Comparison of ENCODE assay signal across 8 cellular contexts in the genomic region with DNA sequence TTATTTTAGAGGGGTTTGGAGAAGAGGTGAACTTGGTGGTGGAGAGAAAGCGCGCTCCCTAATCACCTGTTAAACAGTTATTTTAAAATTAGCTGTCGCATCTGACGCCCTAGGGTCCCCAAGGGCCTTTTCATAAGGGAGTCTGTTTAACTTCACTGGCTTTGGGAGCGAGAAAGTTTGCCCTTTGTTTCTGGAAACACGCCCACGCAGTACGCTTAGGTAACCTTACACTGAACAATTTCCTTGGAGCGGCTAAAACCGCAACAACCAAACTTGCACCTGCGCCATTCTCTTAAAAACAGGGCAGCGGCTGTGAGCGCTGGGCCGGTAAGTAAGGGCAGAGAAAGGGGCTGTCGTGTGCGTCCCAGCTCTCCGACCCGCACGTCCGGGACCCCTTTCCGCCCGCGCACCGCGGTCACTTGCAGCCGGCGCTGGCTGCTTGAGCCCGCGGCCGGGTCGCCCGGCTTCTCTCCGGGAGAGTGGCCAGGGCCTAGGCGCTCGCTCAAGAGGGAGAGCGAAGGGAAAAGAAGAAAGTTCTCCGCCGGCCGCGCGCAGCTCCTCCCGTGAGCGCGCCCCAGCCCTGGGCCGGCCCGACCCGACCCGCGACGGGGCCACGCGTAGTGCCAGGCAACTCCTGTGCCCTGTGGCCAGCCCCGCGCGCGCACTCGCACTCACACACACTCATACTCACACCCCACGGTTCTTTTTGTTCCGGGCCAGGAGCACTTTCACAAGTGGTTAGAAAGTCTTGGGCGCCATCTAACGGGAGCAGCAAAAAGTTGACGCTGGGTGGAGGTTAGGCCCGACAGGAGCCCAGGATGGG. TPM values are rescaled to one million over a fixed set of nuclear protein-coding genes. Genes with fewer than 3 reads are reported as not detected.
DNase-seq lines count a peak whose midpoint lies in the region; ATAC-seq, FAIRE-seq and TF ChIP-seq lines count a peak whose summit lies in the region.

No MANE protein-coding gene starts in this region.

- peaks cover 44% of the 10 kb centered on the region for H4K20me1 ChIP-seq in neural progenitor cell (ENCODE audit: low read depth)

- H3K27me3 Mint-ChIP-seq in activated CD8-positive, alpha-beta T cell treated with anti-CD3 and anti-CD28 coated beads for 36 hours, result peaks cover 66% of the 10 kb centered on the region
- H3K27me3 Mint-ChIP-seq in neural progenitor cell (ENCODE audit: insufficient read depth, low read depth), result peaks cover 23% of the 10 kb centered on the region

- no peaks in the 10 kb centered on the region for H3K36me3 Mint-ChIP-seq in activated CD8-positive, alpha-beta T cell treated with anti-CD3 and anti-CD28 coated beads for 36 hours (ENCODE audit: low read depth)
- H3K36me3 Mint-ChIP-seq in neural progenitor cell, result peaks cover 2% of the 10 kb centered on the region

- H2AFZ ChIP-seq in neural progenitor cell (replicated peaks), result peak overlapping the region; percentile 97

- H3K79me2 ChIP-seq in neural progenitor cell (ENCODE audit: low read depth), result no peaks in the 10 kb centered on the region

- CTCF ChIA-PET in A549 (lab: Yijun Ruan, JAX), result interaction anchor here (0.6 to 1.5 kb wide), 10 partner anchors 9 to 1712 kb away, joined by 3 to 6 read pairs (median 5); no protein-coding TSS in a partner anchor
- CTCF ChIA-PET in activated CD8-positive, alpha-beta T cell treated with anti-CD3 and anti-CD28 coated beads for 36 hours (lab: Charles Lee), result interaction anchor here (0.6 to 1.6 kb wide), 5 partner anchors 20 to 1712 kb away, joined by 3 to 5 read pairs (median 4); no protein-coding TSS in a partner anchor

- TF ChIP-seq RAD21 in A549 (conservative IDR thresholded peaks at IDR 0.05 in 1 of 2, IDR thresholded peaks at IDR 0.05 in 1 of 2), result peak; percentile 86 to 88

- no peak for TF ChIP-seq EP300 in A549 (IDR thresholded peaks at IDR 0.05)

- H3K27me3 ChIP-seq in neural progenitor cell, result peaks cover 100% of the 10 kb centered on the region

- WGBS in A549 (ENCODE audit: missing lambda C conversion rate), result 10% methylated on average over 38 of the region's 63 CpGs

- no peak for FAIRE-seq in A549 (lab: Jason Lieb, UNC)
- FAIRE-seq in frontal cortex (lab: Jason Lieb, UNC), result no peak

- no peaks in the 10 kb centered on the region for H3K36me3 ChIP-seq in neural progenitor cell

- H3K4me3 Mint-ChIP-seq in activated CD8-positive, alpha-beta T cell treated with anti-CD3 and anti-CD28 coated beads for 36 hours, result peak overlapping the region; percentile 56
- H3K4me3 Mint-ChIP-seq in neural progenitor cell, result peak overlapping the region; percentile 97

- H3F3A ChIP-seq in neural progenitor cell (ENCODE audit: low read depth), result peaks cover 21% of the 10 kb centered on the region

- POLR2A ChIA-PET in A549 (lab: Yijun Ruan, JAX), result interaction anchor here (0.7 kb wide), 1 partner anchor 540 kb away, joined by 3 read pairs; no protein-coding TSS in a partner anchor
- POLR2A ChIA-PET in activated CD8-positive, alpha-beta T cell treated with anti-CD3 and anti-CD28 coated beads for 36 hours (lab: Charles Lee), result no interaction called here

- TF ChIP-seq CTCF in A549 (IDR thresholded peaks at IDR 0.05), result peak; percentile 70
- peak; percentile 62 for TF ChIP-seq CTCF in activated CD8-positive, alpha-beta T cell treated with anti-CD3 and anti-CD28 coated beads for 36 hours (IDR thresholded peaks at IDR 0.05)
- peak; percentile 80 for TF ChIP-seq CTCF in neural progenitor cell (IDR thresholded peaks at IDR 0.05)

- H3K9ac ChIP-seq in neural progenitor cell, result no peak overlapping the region

- peak overlapping the region; percentile 98 for H3K4me2 ChIP-seq in A549
- H3K4me2 ChIP-seq in neural progenitor cell, result peak overlapping the region; percentile 96

- no peaks in the 10 kb centered on the region for H3K9me3 ChIP-seq in A549
- no peaks in the 10 kb centered on the region for H3K9me3 ChIP-seq in neural progenitor cell (ENCODE audit: low read depth)

- peak; percentile 70 to 74 for DNase-seq in A549 (ENCODE audit: low read depth in 1 of 2, low spot score in 1 of 2)
- DNase-seq in GM04504 (ENCODE audit: low read depth), result peak; percentile 17
- DNase-seq in MV-4-11 (lab: John Stamatoyannopoulos, UW), result peak; percentile 59
- DNase-seq in activated CD8-positive, alpha-beta T cell treated with anti-CD3 and anti-CD28 coated beads for 36 hours, result peak; percentile 70
- peak; percentile 78 to 81 for DNase-seq in frontal cortex (ENCODE audit: low spot score in 2 of 2)
- DNase-seq in neural progenitor cell (ENCODE audit: low spot score), result peak; percentile 89

- H3K27ac ChIP-seq in A549 (peak overlapping the region; percentile 49 to 81; a peak in 5 of 6 replicates), neural progenitor cell (no peak overlapping the region)

- H3K9me3 Mint-ChIP-seq in activated CD8-positive, alpha-beta T cell treated with anti-CD3 and anti-CD28 coated beads for 36 hours, result no peaks in the 10 kb centered on the region
- H3K9me3 Mint-ChIP-seq in neural progenitor cell, result no peaks in the 10 kb centered on the region

- H3K4me1 ChIP-seq in A549 (0 out of 3 replicates have a peak, but pooled peaks cover 3% of the 10 kb centered on the region), neural progenitor cell (peaks cover 12% of the 10 kb centered on the region)

- peak overlapping the region; percentile 70 for H3K4me3 ChIP-seq in A549
- H3K4me3 ChIP-seq in neural progenitor cell, result peak overlapping the region; percentile 88

- peaks cover 12% of the 10 kb centered on the region for H3K4me1 Mint-ChIP-seq in activated CD8-positive, alpha-beta T cell treated with anti-CD3 and anti-CD28 coated beads for 36 hours (ENCODE audit: low read depth)
- peaks cover 45% of the 10 kb centered on the region for H3K4me1 Mint-ChIP-seq in neural progenitor cell

- ATAC-seq in A549 (peak; percentile 85 to 93), HG02610 (IDR thresholded peaks at IDR 0.05; ENCODE audit: unreplicated experiment) (peak; percentile 89), GM21825 (IDR thresholded peaks at IDR 0.05; ENCODE audit: unreplicated experiment) (no peak)
- ATAC-seq in activated CD8-positive, alpha-beta T cell treated with anti-CD3 and anti-CD28 coated beads for 36 hours, result peak; percentile 87

- intact Hi-C loops in activated CD8-positive, alpha-beta T cell treated with anti-CD3 and anti-CD28 coated beads for 36 hours (cut with micrococcal nuclease), result loop anchor here (5.0 kb wide), 1 partner anchor 141 kb away; no protein-coding TSS in a partner anchor

- no peak overlapping the region for H3K27ac Mint-ChIP-seq in activated CD8-positive, alpha-beta T cell treated with anti-CD3 and anti-CD28 coated beads for 36 hours
- H3K27ac Mint-ChIP-seq in neural progenitor cell, result peak overlapping the region; percentile 100

- TF ChIP-seq POLR2A in A549 (IDR thresholded peaks at IDR 0.05; ENCODE audit: low read length), result no peak

TF ChIP-seq in A549, 52 proteins besides CTCF, POLR2A, EP300 and RAD21:
- TF ChIP-seq TP53 (CRISPR knock-in tag; IDR thresholded peaks at IDR 0.05) (no peak), SMC3 (IDR thresholded peaks at IDR 0.05) (peak; percentile 74), PHF8 (IDR thresholded peaks at IDR 0.05; ENCODE audit: borderline replicate concordance, low read depth) (peak; percentile 35; the same call in 1 of the 2 replicates), ZC3H11A (IDR thresholded peaks at IDR 0.05) (no peak), HDAC2 (IDR thresholded peaks at IDR 0.05) (no peak)

RNA-seq across cellular contexts. Expression of a gene that starts 19.2 kb away (rescaled TPM):
- polyA plus RNA-seq in A549 (2011; rRNA removed) (not detected in 2 replicates), A549 (2017; fragmentation: RNase III; extraction: RNeasy Plus Mini Kit Qiagen cat#74134 plus additional on column Dnase treatment) (0.03 TPM in 1 of 3 replicates, not detected in the others)
- polyA plus RNA-seq in A549 (2012; cell fraction: cytosol; rRNA removed), result not detected in 2 replicates
- polyA plus RNA-seq in A549 (2012; cell fraction: nucleus; rRNA removed), result 0.04 TPM in 2 replicates
- not detected in 2 replicates for polyA minus RNA-seq in A549 (2011; rRNA and poly(A)+ RNA removed)
- not detected for total RNA-seq in activated CD8-positive, alpha-beta T cell treated with anti-CD3 and anti-CD28 coated beads for 36 hours
- total RNA-seq in frontal cortex (266 TPM), neural progenitor cell (ENCODE audit: low replicate concordance) (0.25 TPM in 1 of 2 replicates, not detected in the other)

Comparison
In these comparisons a context has a peak if more than half of its experiments do, and no peak if none do; other contexts are left out.
1. DNase-seq: peak in every context shown above with its lines; median percentile 89 in neural progenitor cell; 80 in frontal cortex; 72 in A549; 70 in activated CD8-positive, alpha-beta T cell treated with anti-CD3 and anti-CD28 coated beads for 36 hours; 59 in MV-4-11; 17 in GM04504.
2. RNA of a gene that starts 19.2 kb away (total RNA-seq): 266 TPM in frontal cortex (single experiment); not detected in activated CD8-positive, alpha-beta T cell treated with anti-CD3 and anti-CD28 coated beads for 36 hours and 0.25 TPM in neural progenitor cell; every median in the first group is over 100 times any median in the second.
3. Peak in every context shown above with its lines, with median percentiles within 50 percentile points of each other: CTCF ChIP-seq.